10 cellular contexts compared by ENCODE assay signal in genomic region chr13:111204438-111205177, GRCh38.
DNase-seq lines count a peak whose midpoint lies in the region; ATAC-seq and TF ChIP-seq lines count a peak whose summit lies in the region.
"Had no signal": no experiment of that assay in that cellular context is flagged by ENCODE, and none has a peak within 500 bp of the region (broad histone marks: within the 10 kb centered on the region; RNA-seq: fewer than 3 reads in every experiment).

No MANE protein-coding gene starts in this region.

- TF ChIP-seq POLR2A in spleen (IDR thresholded peaks at IDR 0.05) = no peak

- no peaks in the 10 kb centered on the region for H3K27me3 Mint-ChIP-seq in activated CD8-positive, alpha-beta T cell treated with anti-CD3 and anti-CD28 coated beads for 36 hours
- no peaks in the 10 kb centered on the region for H3K27me3 Mint-ChIP-seq in stimulated activated naive CD8-positive, alpha-beta T cell treated with anti-CD3 and anti-CD28 coated beads, Interleukin-15, amount 100 ng/mL, for 72 hours

- intact Hi-C loops in right cardiac atrium (cut with DNase I) (loop anchor here in 1 of 4 donors (5.0 kb wide), 1 partner anchor 52 kb away; no protein-coding TSS in a partner anchor), spleen (cut with DNase I; ENCODE audit: low total_unique reads) (no loop called here)
- intact Hi-C loops in activated CD8-positive, alpha-beta T cell treated with anti-CD3 and anti-CD28 coated beads for 36 hours (cut with micrococcal nuclease) = loop anchor here (10.0 kb wide), 1 partner anchor 140 kb away; no protein-coding TSS in a partner anchor

- WGBS in right cardiac atrium = 32% methylated on average over 16 of the region's 16 CpGs
- 44 to 60% (median 56%) methylated on average over 16 of the region's 16 CpGs for WGBS in spleen, 5 donors

- no peak overlapping the region for H3K27ac Mint-ChIP-seq in activated CD8-positive, alpha-beta T cell treated with anti-CD3 and anti-CD28 coated beads for 36 hours
- no peak overlapping the region for H3K27ac Mint-ChIP-seq in stimulated activated naive CD8-positive, alpha-beta T cell treated with anti-CD3 and anti-CD28 coated beads, Interleukin-15, amount 100 ng/mL, for 72 hours

- POLR2A ChIA-PET in HEK293 (lab: Yijun Ruan, JAX) = no interaction called here
- POLR2A ChIA-PET in activated CD8-positive, alpha-beta T cell treated with anti-CD3 and anti-CD28 coated beads for 36 hours (lab: Charles Lee) = interaction anchor here (1.6 kb wide), 1 partner anchor 16 kb away, joined by 6 read pairs; no protein-coding TSS in a partner anchor

- H3K9me3 ChIP-seq in HEK293 (ENCODE audit: control insufficient read depth, insufficient read depth, low read depth, low read length) = no peaks in the 10 kb centered on the region
- no peaks in the 10 kb centered on the region for H3K9me3 ChIP-seq in right cardiac atrium (ENCODE audit: control insufficient read depth, low read length)
- no peaks in the 10 kb centered on the region for H3K9me3 ChIP-seq in spleen

- ATAC-seq in right cardiac atrium (peak; percentile 75 to 84), HG03469 (IDR thresholded peaks at IDR 0.05; ENCODE audit: unreplicated experiment) (no peak)
- ATAC-seq in activated CD8-positive, alpha-beta T cell treated with anti-CD3 and anti-CD28 coated beads for 36 hours = no peak
- no peak for ATAC-seq in stimulated activated naive CD8-positive, alpha-beta T cell treated with anti-CD3 and anti-CD28 coated beads, Interleukin-15, amount 100 ng/mL, for 72 hours
- ATAC-seq: HCT116 had no signal

- CTCF ChIA-PET in HEK293 (lab: Yijun Ruan, JAX) = no interaction called here
- CTCF ChIA-PET in activated CD8-positive, alpha-beta T cell treated with anti-CD3 and anti-CD28 coated beads for 36 hours (lab: Charles Lee) = interaction anchor here (0.9 to 2.5 kb wide), 3 partner anchors 11 to 137 kb away, joined by 3 to 11 read pairs (median 4); no protein-coding TSS in a partner anchor

- H3K4me3 ChIP-seq in HEK293 (ENCODE audit: low read depth, low read length) (no peak overlapping the region), right cardiac atrium (ENCODE audit: low read length) (no peak overlapping the region), spleen (peak overlapping the region in 7 of 8 donors; percentile 0 to 68 (median 32))

- DNase-seq in amniotic epithelial cell (ENCODE audit: low read depth) = peak; percentile 87
- DNase-seq in right cardiac atrium = peak; percentile 81 to 90 (median 82)
- DNase-seq in spleen = no peak
- DNase-seq in activated CD8-positive, alpha-beta T cell treated with anti-CD3 and anti-CD28 coated beads for 36 hours = no peak
- no peak for DNase-seq in stimulated activated naive CD8-positive, alpha-beta T cell treated with anti-CD3 and anti-CD28 coated beads, Interleukin-15, amount 100 ng/mL, for 72 hours
- no peak for DNase-seq in NK-92 (lab: John Stamatoyannopoulos, UW; ENCODE audit: unreplicated experiment)
- DNase-seq: hippocampal formation had no signal

- H3K27ac ChIP-seq in HEK293 (ENCODE audit: extremely low read depth, low read depth, low read length) (no peak overlapping the region), right cardiac atrium (ENCODE audit: low read length) (peak overlapping the region; percentile 55), spleen (peak overlapping the region in 7 of 8 donors; percentile 48 to 89 (median 72))

- peaks cover 15% of the 10 kb centered on the region for H3K36me3 Mint-ChIP-seq in activated CD8-positive, alpha-beta T cell treated with anti-CD3 and anti-CD28 coated beads for 36 hours (ENCODE audit: low read depth)

- H3K4me1 Mint-ChIP-seq in activated CD8-positive, alpha-beta T cell treated with anti-CD3 and anti-CD28 coated beads for 36 hours (ENCODE audit: low read depth) = peaks cover 56% of the 10 kb centered on the region
- H3K4me1 Mint-ChIP-seq in stimulated activated naive CD8-positive, alpha-beta T cell treated with anti-CD3 and anti-CD28 coated beads, Interleukin-15, amount 100 ng/mL, for 72 hours = peaks cover 81% of the 10 kb centered on the region

- no peak overlapping the region for H3K4me3 Mint-ChIP-seq in activated CD8-positive, alpha-beta T cell treated with anti-CD3 and anti-CD28 coated beads for 36 hours
- no peak overlapping the region for H3K4me3 Mint-ChIP-seq in stimulated activated naive CD8-positive, alpha-beta T cell treated with anti-CD3 and anti-CD28 coated beads, Interleukin-15, amount 100 ng/mL, for 72 hours

- no peaks in the 10 kb centered on the region for H3K9me3 Mint-ChIP-seq in activated CD8-positive, alpha-beta T cell treated with anti-CD3 and anti-CD28 coated beads for 36 hours
- no peaks in the 10 kb centered on the region for H3K9me3 Mint-ChIP-seq in stimulated activated naive CD8-positive, alpha-beta T cell treated with anti-CD3 and anti-CD28 coated beads, Interleukin-15, amount 100 ng/mL, for 72 hours

- H3K4me1 ChIP-seq in HEK293 (ENCODE audit: control insufficient read depth, insufficient read depth, low read length) (peaks cover 18% of the 10 kb centered on the region), right cardiac atrium (ENCODE audit: control insufficient read depth, insufficient read depth, low read length) (peaks cover 24% of the 10 kb centered on the region), spleen (peaks cover 54 to 98% (median 82%) of the 10 kb centered on the region in 6 donors)

- no peak for TF ChIP-seq CTCF in HEK293 (tag by site-specific recombination; IDR thresholded peaks at IDR 0.05)
- no peak for TF ChIP-seq CTCF in spleen (IDR thresholded peaks at IDR 0.05 in 8 of 11, conservative IDR thresholded peaks at IDR 0.05 in 3 of 11)
- no peak for TF ChIP-seq CTCF in activated CD8-positive, alpha-beta T cell treated with anti-CD3 and anti-CD28 coated beads for 36 hours (IDR thresholded peaks at IDR 0.05)

- H3K27me3 ChIP-seq in right cardiac atrium (ENCODE audit: control insufficient read depth, insufficient read depth) (no peaks in the 10 kb centered on the region), spleen (replicated peaks in 1 of 7) (no peaks in the 10 kb centered on the region)

- no peaks in the 10 kb centered on the region for H3K36me3 ChIP-seq in HEK293 (ENCODE audit: control insufficient read depth in 2 of 2, insufficient read depth in 1 of 2, low read length in 2 of 2)
- peaks cover 0 to 29% (median 3%) of the 10 kb centered on the region in 6 donors for H3K36me3 ChIP-seq in spleen

TF ChIP-seq in HEK293, 187 proteins besides CTCF, POLR2A, EP300 and RAD21:
- TF ChIP-seq SCRT2 (tag by site-specific recombination; IDR thresholded peaks at IDR 0.05) = 0 out of 2 replicates have a peak, but pooled peaks have one; percentile 42
- no peak for TF ChIP-seq ZNF423 (tag by site-specific recombination; IDR thresholded peaks at IDR 0.05)
- no peak for TF ChIP-seq ZNF155 (tag by site-specific recombination; IDR thresholded peaks at IDR 0.05)
- 0 out of 2 replicates have a peak, but pooled peaks have one; percentile 30 for TF ChIP-seq FEZF1 (tag by site-specific recombination; IDR thresholded peaks at IDR 0.05)
- TF ChIP-seq PRDM1 (tag by site-specific recombination; IDR thresholded peaks at IDR 0.05) = peak; percentile 34; the same call in 1 of the 2 replicates
- TF ChIP-seq ZBTB17 (tag by site-specific recombination; IDR thresholded peaks at IDR 0.05) = peak; percentile 79
- no peak for TF ChIP-seq ZNF529 (tag by site-specific recombination; IDR thresholded peaks at IDR 0.05; ENCODE audit: insufficient replicate concordance)
- TF ChIP-seq ZBTB48 (tag by site-specific recombination; IDR thresholded peaks at IDR 0.05) = no peak
- peak; percentile 22; the same call in 1 of the 2 replicates for TF ChIP-seq ZNF600 (tag by site-specific recombination; IDR thresholded peaks at IDR 0.05)

Comparison
In these comparisons a context has a peak if more than half of its experiments do, and no peak if none do; other contexts are left out.
1. H3K4me3 ChIP-seq: peak in spleen (7 of 8); none in HEK293 (single experiment) and right cardiac atrium (single experiment).
2. DNase-seq: peak in amniotic epithelial cell (single experiment) and right cardiac atrium (3 of 3); none in spleen (single experiment), activated CD8-positive, alpha-beta T cell treated with anti-CD3 and anti-CD28 coated beads for 36 hours (single experiment), stimulated activated naive CD8-positive, alpha-beta T cell treated with anti-CD3 and anti-CD28 coated beads, Interleukin-15, amount 100 ng/mL, for 72 hours (0 of 2) and NK-92 (single experiment).
3. ATAC-seq: peak in right cardiac atrium (2 of 2); none in HG03469 (single experiment), activated CD8-positive, alpha-beta T cell treated with anti-CD3 and anti-CD28 coated beads for 36 hours (single experiment) and stimulated activated naive CD8-positive, alpha-beta T cell treated with anti-CD3 and anti-CD28 coated beads, Interleukin-15, amount 100 ng/mL, for 72 hours (single experiment).